Comparison of ENCODE assay signal across 10 cellular contexts in genomic region chr10:7417103-7417623, GRCh38. TPM values are rescaled to one million over a fixed set of nuclear protein-coding genes. Genes with fewer than 3 reads are reported as not detected.
A peak's percentile ranks its signal among the peaks of the same experiment; 100 is the strongest.
DNase-seq lines count a peak whose midpoint lies in the region; TF ChIP-seq lines count a peak whose summit lies in the region.
"Had no signal": no experiment of that assay in that cellular context is flagged by ENCODE, and none has a peak within 500 bp of the region (broad histone marks: within the 10 kb centered on the region; RNA-seq: fewer than 3 reads in every experiment).

No MANE protein-coding gene starts in this region.

- no peaks in the 10 kb centered on the region for H3K79me2 ChIP-seq in GM23248 (ENCODE audit: insufficient read depth)

- H4K20me1 ChIP-seq in GM23248 (ENCODE audit: insufficient read depth): no peaks in the 10 kb centered on the region

- peak overlapping the region; percentile 33 for H3K27ac Mint-ChIP-seq in activated T-helper 2 cell treated with anti-CD3 and anti-CD28 coated beads, Interferon-gamma antibody, Interleukin-2, Interleukin-4, amounts not matched to agents 10 μg/mL and 5 μg/mL and 100 μg/mL, durations not matched to agents 14 hours and 24 hours and 36 hours
- H3K27ac Mint-ChIP-seq: dendritic cell treated with granulocyte-macrophage colony-stimulating factor and Interleukin-4, amounts not matched to agents 40 ng/mL and 50 ng/mL, for 4 days; stimulated activated naive B cell treated with anti-CD40 and anti-IgM and Interleukin-4, amounts not matched to agents 10 μg/mL and 1 μg/mL and 100 μg/mL, for 72 hours had no signal

- H2AFZ ChIP-seq in GM23248: no peak overlapping the region

- H3K4me1 ChIP-seq in GM23248 (ENCODE audit: insufficient read depth): no peaks in the 10 kb centered on the region
- peaks cover 0 to 9% (median 3%) of the 10 kb centered on the region in 4 donors for H3K4me1 ChIP-seq in liver (ENCODE audit: control insufficient read depth in 4 of 4, insufficient read depth in 4 of 4, low read length in 3 of 4)

- WGBS in GM23248 (ENCODE audit: low coverage in 1 of 2, low lambda C conversion rate in 2 of 2, missing lambda C conversion rate in 2 of 2), 2 experiments: 2 to 3% methylated on average over 2 of the region's 2 CpGs
- WGBS in liver: 4% methylated on average over 2 of the region's 2 CpGs

- no peaks in the 10 kb centered on the region for H3F3A ChIP-seq in GM23248 (ENCODE audit: insufficient read depth)

- in situ Hi-C loops in GM23248 (cut with MboI): loop anchor here (25.0 kb wide), 2 partner anchors 755 to 980 kb away; no protein-coding TSS in a partner anchor

- TF ChIP-seq RAD21 in liver (IDR thresholded peaks at IDR 0.05): peak; percentile 83 to 87

- H3K27me3 Mint-ChIP-seq in activated T-helper 2 cell treated with anti-CD3 and anti-CD28 coated beads, Interferon-gamma antibody, Interleukin-2, Interleukin-4, amounts not matched to agents 10 μg/mL and 5 μg/mL and 100 μg/mL, durations not matched to agents 14 hours and 24 hours and 36 hours (ENCODE audit: low read depth): peaks cover 46% of the 10 kb centered on the region

- H3K9me2 ChIP-seq in GM23248 (ENCODE audit: insufficient read depth): no peaks in the 10 kb centered on the region

- H3K36me3 Mint-ChIP-seq in activated T-helper 2 cell treated with anti-CD3 and anti-CD28 coated beads, Interferon-gamma antibody, Interleukin-2, Interleukin-4, amounts not matched to agents 10 μg/mL and 5 μg/mL and 100 μg/mL, durations not matched to agents 14 hours and 24 hours and 36 hours (ENCODE audit: low read depth): no peaks in the 10 kb centered on the region
- H3K36me3 Mint-ChIP-seq: stimulated activated naive B cell treated with anti-CD40 and anti-IgM and Interleukin-4, amounts not matched to agents 10 μg/mL and 1 μg/mL and 100 μg/mL, for 72 hours had no signal

- DNase-seq in AG09319 (ENCODE audit: extremely low read depth, low read depth): no peak
- peak; percentile 55 for DNase-seq in GM23248
- DNase-seq in activated T-helper 2 cell treated with anti-CD3 and anti-CD28 coated beads, Interferon-gamma antibody, Interleukin-2, Interleukin-4, amounts not matched to agents 10 μg/mL and 5 μg/mL and 100 μg/mL, durations not matched to agents 14 hours and 24 hours and 36 hours (ENCODE audit: low spot score): no peak
- DNase-seq in DMS53 (lab: John Stamatoyannopoulos, UW): no peak
- no peak for DNase-seq in DMS53 treated with DMSO at 0.1 percent for 48 hours (lab: John Stamatoyannopoulos, UW; ENCODE audit: unreplicated experiment)
- DNase-seq in KG1 (lab: John Stamatoyannopoulos, UW): no peak
- no peak for DNase-seq in NCI-H2171 treated with DMSO at 0.1 percent for 48 hours (lab: John Stamatoyannopoulos, UW)
- DNase-seq: stimulated activated naive B cell treated with anti-CD40 and anti-IgM and Interleukin-4, amounts not matched to agents 10 μg/mL and 1 μg/mL and 100 μg/mL, for 72 hours had no signal

- H3K9me3 ChIP-seq in GM23248 (ENCODE audit: low read depth) (no peaks in the 10 kb centered on the region), liver (ENCODE audit: control insufficient read depth in 4 of 4, low read length in 3 of 4) (no peaks in the 10 kb centered on the region)

- peaks cover 24% of the 10 kb centered on the region for H3K4me1 Mint-ChIP-seq in activated T-helper 2 cell treated with anti-CD3 and anti-CD28 coated beads, Interferon-gamma antibody, Interleukin-2, Interleukin-4, amounts not matched to agents 10 μg/mL and 5 μg/mL and 100 μg/mL, durations not matched to agents 14 hours and 24 hours and 36 hours (ENCODE audit: low read depth)

- intact Hi-C loops in activated T-helper 2 cell treated with anti-CD3 and anti-CD28 coated beads, Interferon-gamma antibody, Interleukin-2, Interleukin-4, amounts not matched to agents 10 μg/mL and 5 μg/mL and 100 μg/mL, durations not matched to agents 14 hours and 24 hours and 36 hours (cut with micrococcal nuclease): loop anchor here (1.0 to 10.0 kb wide), 5 partner anchors 65 to 1000 kb away; no protein-coding TSS in a partner anchor

- H3K4me3 ChIP-seq in GM23248 (no peak overlapping the region), liver (ENCODE audit: low read depth in 1 of 3, low read length in 3 of 3) (no peak overlapping the region)

- no peaks in the 10 kb centered on the region for H3K9me3 Mint-ChIP-seq in activated T-helper 2 cell treated with anti-CD3 and anti-CD28 coated beads, Interferon-gamma antibody, Interleukin-2, Interleukin-4, amounts not matched to agents 10 μg/mL and 5 μg/mL and 100 μg/mL, durations not matched to agents 14 hours and 24 hours and 36 hours
- H3K9me3 Mint-ChIP-seq: dendritic cell treated with granulocyte-macrophage colony-stimulating factor and Interleukin-4, amounts not matched to agents 40 ng/mL and 50 ng/mL, for 4 days; stimulated activated naive B cell treated with anti-CD40 and anti-IgM and Interleukin-4, amounts not matched to agents 10 μg/mL and 1 μg/mL and 100 μg/mL, for 72 hours had no signal

- H3K4me2 ChIP-seq in GM23248 (ENCODE audit: unreplicated experiment): no peak overlapping the region

- H3K27ac ChIP-seq in GM23248: no peak overlapping the region
- H3K27ac ChIP-seq in liver (ENCODE audit: low read depth in 1 of 2, low read length in 2 of 2): no peak overlapping the region

- TF ChIP-seq CTCF in AG09319 (IDR thresholded peaks at IDR 0.05; ENCODE audit: low read depth, low read length) (peak; percentile 42), liver (IDR thresholded peaks at IDR 0.05; ENCODE audit: low read depth, low read length, missing input control) (peak; percentile 50)

- H3K4me3 Mint-ChIP-seq in activated T-helper 2 cell treated with anti-CD3 and anti-CD28 coated beads, Interferon-gamma antibody, Interleukin-2, Interleukin-4, amounts not matched to agents 10 μg/mL and 5 μg/mL and 100 μg/mL, durations not matched to agents 14 hours and 24 hours and 36 hours (ENCODE audit: low read depth): no peak overlapping the region
- H3K4me3 Mint-ChIP-seq: dendritic cell treated with granulocyte-macrophage colony-stimulating factor and Interleukin-4, amounts not matched to agents 40 ng/mL and 50 ng/mL, for 4 days; stimulated activated naive B cell treated with anti-CD40 and anti-IgM and Interleukin-4, amounts not matched to agents 10 μg/mL and 1 μg/mL and 100 μg/mL, for 72 hours had no signal

- no peaks in the 10 kb centered on the region for H3K36me3 ChIP-seq in GM23248 (ENCODE audit: low read depth)
- no peaks in the 10 kb centered on the region for H3K36me3 ChIP-seq in liver (ENCODE audit: control insufficient read depth in 4 of 4, insufficient read depth in 3 of 4, low read depth in 1 of 4, low read length in 3 of 4)

- H3K9ac ChIP-seq in GM23248: no peak overlapping the region
- no peak overlapping the region for H3K9ac ChIP-seq in liver (ENCODE audit: low read depth in 1 of 2, low read length in 2 of 2)

- peaks cover 39% of the 10 kb centered on the region for H3K27me3 ChIP-seq in GM23248 (replicated peaks; ENCODE audit: insufficient read depth)
- peaks cover 0 to 8% (median 0%) of the 10 kb centered on the region in 4 donors for H3K27me3 ChIP-seq in liver (ENCODE audit: control insufficient read depth in 4 of 4, insufficient read depth in 4 of 4, low read length in 3 of 4)

TF ChIP-seq in liver, 16 proteins besides CTCF, POLR2A, EP300 and RAD21:
- TF ChIP-seq HNF4A (conservative IDR thresholded peaks at IDR 0.05) (no peak), TAF1 (conservative IDR thresholded peaks at IDR 0.05) (no peak), RXRA (IDR thresholded peaks at IDR 0.05) (no peak), NR2F2 (IDR thresholded peaks at IDR 0.05) (no peak), FOXA2 (IDR thresholded peaks at IDR 0.05) (no peak), GABPA (IDR thresholded peaks at IDR 0.05 in 1 of 2, conservative IDR thresholded peaks at IDR 0.05 in 1 of 2) (no peak), FOXA1 (IDR thresholded peaks at IDR 0.05) (no peak), HNF4G (IDR thresholded peaks at IDR 0.05) (no peak), MAX (IDR thresholded peaks at IDR 0.05) (no peak), SP1 (IDR thresholded peaks at IDR 0.05) (no peak)
TF ChIP-seq in liver: peak in this region for 0.

RNA-seq across cellular contexts. Expression of gene SFMBT2, which starts 6.3 kb away (rescaled TPM):
- 0.13 and 0.22 TPM in 2 replicates for total RNA-seq in GM23248 (2014; rRNA removed; shearing (Covaris generic))
- 0.06 TPM in 1 of 2 replicates, not detected in the other for polyA plus RNA-seq in GM23248 (2016; fragmentation: Nextera tagmentation; extraction: Ambion mirVana)
- total RNA-seq in activated T-helper 2 cell treated with anti-CD3 and anti-CD28 coated beads, Interferon-gamma antibody, Interleukin-2, Interleukin-4, amounts not matched to agents 10 μg/mL and 5 μg/mL and 100 μg/mL, durations not matched to agents 14 hours and 24 hours and 36 hours: 27.6 and 27.7 TPM in 2 replicates
- total RNA-seq in liver: 1 to 10 TPM; 2.3 to 2.8 TPM
- under 1 TPM; 0.46 to 0.76 TPM for polyA plus RNA-seq in liver
